In the genomic region with DNA sequence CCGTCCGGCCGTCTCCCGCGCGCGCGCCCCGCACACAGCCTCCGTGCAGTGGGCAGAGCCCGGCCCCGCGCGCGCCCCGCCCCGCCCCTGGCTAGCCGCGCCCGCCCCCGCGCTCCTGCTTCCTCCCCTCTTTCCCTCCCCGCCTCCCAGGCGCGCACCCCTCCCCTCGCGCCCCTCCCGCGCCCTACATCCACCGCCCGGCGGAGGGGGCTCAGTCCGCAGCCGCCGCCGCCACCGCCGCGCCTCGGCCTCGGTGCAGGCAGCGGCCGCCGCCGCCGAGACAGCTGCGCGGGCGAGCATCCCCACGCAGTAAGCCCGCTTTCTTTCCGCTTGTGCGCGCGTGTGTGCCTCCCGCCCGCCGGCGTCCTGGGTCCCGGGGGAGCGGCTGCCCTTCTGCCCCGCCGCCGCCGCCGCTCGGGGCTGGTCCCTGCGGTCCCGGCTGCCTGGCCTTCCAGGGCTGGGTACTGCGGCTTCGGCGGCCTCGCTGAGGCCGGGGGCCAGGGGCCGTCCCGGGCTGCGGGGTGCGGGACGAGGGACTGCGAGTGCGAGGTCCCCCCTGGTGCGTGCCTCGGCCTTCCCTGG, we compare ENCODE assay signal across 8 cellular contexts. TPM values are rescaled to one million over a fixed set of nuclear protein-coding genes. Genes with fewer than 3 reads are reported as not detected.
DNase-seq lines count a peak whose midpoint lies in the region; ATAC-seq and TF ChIP-seq lines count a peak whose summit lies in the region.

A gene (plus strand): TSS at position 214 of the 582 bp plus-strand sequence.

- no peak for TF ChIP-seq CTCF in AG04450 (IDR thresholded peaks at IDR 0.05; ENCODE audit: low read depth, low read length)
- TF ChIP-seq CTCF in SK-N-SH (IDR thresholded peaks at IDR 0.05), result no peak
- no peak for TF ChIP-seq CTCF in left ventricle myocardium inferior (IDR thresholded peaks at IDR 0.05; ENCODE audit: borderline replicate concordance)
- TF ChIP-seq CTCF in progenitor cell of endocrine pancreas (IDR thresholded peaks at IDR 0.05; ENCODE audit: unreplicated experiment), result no peak

- H3K4me1 ChIP-seq in SK-N-SH (ENCODE audit: control insufficient read depth in 1 of 2, insufficient read depth in 2 of 2, low read depth in 1 of 2, low read length in 1 of 2) (no peaks in the 10 kb centered on the region; a peak in 2 of 4 replicates), left ventricle myocardium inferior (peaks cover 23% of the 10 kb centered on the region)

- H3K4me1 Mint-ChIP-seq in progenitor cell of endocrine pancreas (ENCODE audit: low read depth), result no peaks in the 10 kb centered on the region

- POLR2A ChIA-PET in AG04450 (lab: Yijun Ruan, JAX), result no interaction called here
- POLR2A ChIA-PET in SK-N-SH (lab: Yijun Ruan, JAX), result no interaction called here

- H3K9me3 ChIP-seq in AG04450 (ENCODE audit: control insufficient read depth, insufficient read depth, low read length) (no peaks in the 10 kb centered on the region), SK-N-SH (no peaks in the 10 kb centered on the region), left ventricle myocardium inferior (replicated peaks) (no peaks in the 10 kb centered on the region)

- H3K4me3 Mint-ChIP-seq in progenitor cell of endocrine pancreas (ENCODE audit: low read depth), result peak within 1 kb of the TSS; percentile 75

- H3K9ac ChIP-seq in SK-N-SH, result peak within 1 kb of the TSS; percentile 71

- intact Hi-C loops in left ventricle myocardium inferior (cut with micrococcal nuclease), result no loop called here

- H3K27ac Mint-ChIP-seq in progenitor cell of endocrine pancreas, result no peak within 1 kb of the TSS

- 27% methylated on average over 37 of the region's 83 CpGs for WGBS in SK-N-SH (ENCODE audit: low lambda C conversion rate)

- H3K4me3 ChIP-seq in AG04450 (ENCODE audit: low read depth, low read length) (peak within 1 kb of the TSS; percentile 66), SK-N-SH (ENCODE audit: low read depth in 2 of 2, low read length in 1 of 2) (peak within 1 kb of the TSS; percentile 64 to 68), left ventricle myocardium inferior (peak within 1 kb of the TSS; percentile 81)

- H3K9me2 ChIP-seq in SK-N-SH, result no peaks in the 10 kb centered on the region

- DNase-seq in AG04450 (ENCODE audit: low read depth, low spot score), result no peak
- DNase-seq in HCEC 1CT, result peak; percentile 18
- DNase-seq in SK-N-SH, result peak; percentile 90
- peak in 44 of 56 donors; percentile 1 to 66 (median 26) for DNase-seq in amygdala (lab: John Stamatoyannopoulos, UW)
- DNase-seq in left ventricle myocardium inferior, result peak; percentile 80
- DNase-seq in progenitor cell of endocrine pancreas (ENCODE audit: low spot score, unreplicated experiment), result no peak
- DNase-seq in NCI-H187 (lab: John Stamatoyannopoulos, UW), result no peak

- ATAC-seq in GM18873 (IDR thresholded peaks at IDR 0.05; ENCODE audit: low FRiP score, unreplicated experiment), result no peak

- peak within 1 kb of the TSS; percentile 67 for H3K4me2 ChIP-seq in SK-N-SH

- H3K27ac ChIP-seq in AG04450 (ENCODE audit: low read depth, low read length) (no peak within 1 kb of the TSS), SK-N-SH (ENCODE audit: low read depth in 2 of 2, low read length in 1 of 2) (peak within 1 kb of the TSS in 1 of 2 experiments; percentile 53; a peak in 1 of 4 replicates), left ventricle myocardium inferior (replicated peaks) (peak within 1 kb of the TSS; percentile 94)

- peak within 1 kb of the TSS; percentile 56; the same call in 1 of the 2 replicates for H2AFZ ChIP-seq in SK-N-SH (ENCODE audit: low read depth)

- no peak for TF ChIP-seq EP300 in SK-N-SH (IDR thresholded peaks at IDR 0.05; ENCODE audit: borderline replicate concordance in 1 of 2, low read depth in 1 of 2, low read length in 1 of 2)

- H3K27me3 Mint-ChIP-seq in progenitor cell of endocrine pancreas, result peaks cover 51% of the 10 kb centered on the region

- TF ChIP-seq RAD21 in SK-N-SH (IDR thresholded peaks at IDR 0.05; ENCODE audit: low read length), result no peak

- no peaks in the 10 kb centered on the region; the same call in none of the 2 replicates for H3K79me2 ChIP-seq in SK-N-SH (ENCODE audit: insufficient read depth)

- H4K20me1 ChIP-seq in SK-N-SH (ENCODE audit: insufficient read depth), result no peaks in the 10 kb centered on the region

- H3F3A ChIP-seq in SK-N-SH (replicated peaks; ENCODE audit: insufficient read depth), result no peaks in the 10 kb centered on the region

- peaks cover 2% of the 10 kb centered on the region for H3K36me3 Mint-ChIP-seq in progenitor cell of endocrine pancreas (ENCODE audit: insufficient read depth)

- CTCF ChIA-PET in AG04450 (lab: Charles Lee), result no interaction called here
- CTCF ChIA-PET in SK-N-SH (lab: Yijun Ruan, JAX), result interaction anchor here (0.6 kb wide), 1 partner anchor 464 kb away, joined by 3 read pairs; no protein-coding TSS in a partner anchor

- H3K27me3 ChIP-seq in AG04450 (ENCODE audit: control insufficient read depth, insufficient read depth, low read length) (no peaks in the 10 kb centered on the region), SK-N-SH (ENCODE audit: insufficient read depth) (no peaks in the 10 kb centered on the region; the same call in 1 of the 2 replicates), left ventricle myocardium inferior (ENCODE audit: low read depth) (no peaks in the 10 kb centered on the region)

- H3K36me3 ChIP-seq in SK-N-SH (replicated peaks in 1 of 2; ENCODE audit: control insufficient read depth in 1 of 2, insufficient read depth in 2 of 2, low read length in 1 of 2) (no peaks in the 10 kb centered on the region), left ventricle myocardium inferior (no peaks in the 10 kb centered on the region)

- peaks cover 19% of the 10 kb centered on the region for H3K9me3 Mint-ChIP-seq in progenitor cell of endocrine pancreas (ENCODE audit: low read depth)

TF ChIP-seq in SK-N-SH, 30 proteins besides CTCF, POLR2A, EP300 and RAD21:
- no peak for TF ChIP-seq TEAD4 (IDR thresholded peaks at IDR 0.05; ENCODE audit: borderline replicate concordance, insufficient read depth)
- TF ChIP-seq, protein P1, sequence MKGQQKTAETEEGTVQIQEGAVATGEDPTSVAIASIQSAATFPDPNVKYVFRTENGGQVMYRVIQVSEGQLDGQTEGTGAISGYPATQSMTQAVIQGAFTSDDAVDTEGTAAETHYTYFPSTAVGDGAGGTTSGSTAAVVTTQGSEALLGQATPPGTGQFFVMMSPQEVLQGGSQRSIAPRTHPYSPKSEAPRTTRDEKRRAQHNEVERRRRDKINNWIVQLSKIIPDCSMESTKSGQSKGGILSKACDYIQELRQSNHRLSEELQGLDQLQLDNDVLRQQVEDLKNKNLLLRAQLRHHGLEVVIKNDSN (IDR thresholded peaks at IDR 0.05; ENCODE audit: borderline replicate concordance, low read depth), result no peak

RNA-seq across cellular contexts. Expression of the gene that starts here (rescaled TPM):
- polyA plus RNA-seq in AG04450 (2011; rRNA removed) (144 and 158 TPM in 2 replicates), SK-N-SH (2012; rRNA removed) (57.8 and 71.6 TPM in 2 replicates)
- 107 and 120 TPM in 2 replicates for polyA minus RNA-seq in AG04450 (2011; rRNA and poly(A)+ RNA removed)
- polyA plus RNA-seq in SK-N-SH (2012; cell fraction: cytosol; rRNA removed), result 62.3 and 69.9 TPM in 2 replicates
- polyA plus RNA-seq in SK-N-SH (2012; cell fraction: nucleus; rRNA removed), result 85.6 and 123 TPM in 2 replicates
- total RNA-seq in left ventricle myocardium inferior (1,867 TPM), progenitor cell of endocrine pancreas (2.8 and 3.0 TPM in 2 replicates)

Comparison
In these comparisons a context has a peak if more than half of its experiments do, and no peak if none do; other contexts are left out.
1. RNA of the gene that starts here (total RNA-seq): 1,867 TPM in left ventricle myocardium inferior (single experiment); 2.8 to 3.0 TPM in progenitor cell of endocrine pancreas; every median in the first group is over 100 times any median in the second.
2. DNase-seq: peak in HCEC 1CT (single experiment), SK-N-SH (single experiment), amygdala (44 of 56) and left ventricle myocardium inferior (single experiment); none in AG04450 (single experiment), progenitor cell of endocrine pancreas (single experiment) and NCI-H187 (0 of 2).
3. Peak in every context shown above with its lines, with median percentiles within 50 percentile points of each other: H3K4me3 ChIP-seq.